1 cellular context compared by ENCODE assay signal in the genomic region with DNA sequence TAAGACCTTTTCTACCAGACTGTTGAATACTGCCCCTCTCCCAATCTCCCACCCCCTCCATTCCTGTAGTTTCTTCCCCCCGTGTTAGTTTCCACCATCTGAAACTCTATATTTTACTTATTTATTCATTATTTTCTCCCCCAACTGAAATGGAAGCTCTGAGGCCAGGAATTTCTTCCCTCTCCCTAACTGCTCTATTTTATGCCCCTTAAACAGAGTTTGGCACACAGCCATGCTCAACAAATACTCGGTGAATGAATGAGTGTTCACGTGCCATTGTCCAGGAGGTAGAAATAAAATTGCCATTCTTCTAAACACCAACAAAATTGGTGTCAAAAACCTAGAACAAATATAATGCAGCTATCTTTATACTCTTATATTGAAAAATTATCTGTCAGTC.
TF ChIP-seq lines count a peak whose summit lies in the region.

No MANE protein-coding gene starts in this region.

TF ChIP-seq in K562, 482 proteins besides CTCF, POLR2A, EP300 and RAD21:
- TF ChIP-seq, protein P1, sequence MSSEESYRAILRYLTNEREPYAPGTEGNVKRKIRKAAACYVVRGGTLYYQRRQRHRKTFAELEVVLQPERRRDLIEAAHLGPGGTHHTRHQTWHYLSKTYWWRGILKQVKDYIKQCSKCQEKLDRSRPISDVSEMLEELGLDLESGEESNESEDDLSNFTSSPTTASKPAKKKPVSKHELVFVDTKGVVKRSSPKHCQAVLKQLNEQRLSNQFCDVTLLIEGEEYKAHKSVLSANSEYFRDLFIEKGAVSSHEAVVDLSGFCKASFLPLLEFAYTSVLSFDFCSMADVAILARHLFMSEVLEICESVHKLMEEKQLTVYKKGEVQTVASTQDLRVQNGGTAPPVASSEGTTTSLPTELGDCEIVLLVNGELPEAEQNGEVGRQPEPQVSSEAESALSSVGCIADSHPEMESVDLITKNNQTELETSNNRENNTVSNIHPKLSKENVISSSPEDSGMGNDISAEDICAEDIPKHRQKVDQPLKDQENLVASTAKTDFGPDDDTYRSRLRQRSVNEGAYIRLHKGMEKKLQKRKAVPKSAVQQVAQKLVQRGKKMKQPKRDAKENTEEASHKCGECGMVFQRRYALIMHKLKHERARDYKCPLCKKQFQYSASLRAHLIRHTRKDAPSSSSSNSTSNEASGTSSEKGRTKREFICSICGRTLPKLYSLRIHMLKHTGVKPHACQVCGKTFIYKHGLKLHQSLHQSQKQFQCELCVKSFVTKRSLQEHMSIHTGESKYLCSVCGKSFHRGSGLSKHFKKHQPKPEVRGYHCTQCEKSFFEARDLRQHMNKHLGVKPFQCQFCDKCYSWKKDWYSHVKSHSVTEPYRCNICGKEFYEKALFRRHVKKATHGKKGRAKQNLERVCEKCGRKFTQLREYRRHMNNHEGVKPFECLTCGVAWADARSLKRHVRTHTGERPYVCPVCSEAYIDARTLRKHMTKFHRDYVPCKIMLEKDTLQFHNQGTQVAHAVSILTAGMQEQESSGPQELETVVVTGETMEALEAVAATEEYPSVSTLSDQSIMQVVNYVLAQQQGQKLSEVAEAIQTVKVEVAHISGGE (CRISPR knock-in tag; IDR thresholded peaks at IDR 0.05), result no peak
- TF ChIP-seq NFIC (IDR thresholded peaks at IDR 0.05), result peak; percentile 36
- TF ChIP-seq, protein P2, sequence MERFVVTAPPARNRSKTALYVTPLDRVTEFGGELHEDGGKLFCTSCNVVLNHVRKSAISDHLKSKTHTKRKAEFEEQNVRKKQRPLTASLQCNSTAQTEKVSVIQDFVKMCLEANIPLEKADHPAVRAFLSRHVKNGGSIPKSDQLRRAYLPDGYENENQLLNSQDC (CRISPR knock-in tag; IDR thresholded peaks at IDR 0.05), result no peak
